In the genomic region with DNA sequence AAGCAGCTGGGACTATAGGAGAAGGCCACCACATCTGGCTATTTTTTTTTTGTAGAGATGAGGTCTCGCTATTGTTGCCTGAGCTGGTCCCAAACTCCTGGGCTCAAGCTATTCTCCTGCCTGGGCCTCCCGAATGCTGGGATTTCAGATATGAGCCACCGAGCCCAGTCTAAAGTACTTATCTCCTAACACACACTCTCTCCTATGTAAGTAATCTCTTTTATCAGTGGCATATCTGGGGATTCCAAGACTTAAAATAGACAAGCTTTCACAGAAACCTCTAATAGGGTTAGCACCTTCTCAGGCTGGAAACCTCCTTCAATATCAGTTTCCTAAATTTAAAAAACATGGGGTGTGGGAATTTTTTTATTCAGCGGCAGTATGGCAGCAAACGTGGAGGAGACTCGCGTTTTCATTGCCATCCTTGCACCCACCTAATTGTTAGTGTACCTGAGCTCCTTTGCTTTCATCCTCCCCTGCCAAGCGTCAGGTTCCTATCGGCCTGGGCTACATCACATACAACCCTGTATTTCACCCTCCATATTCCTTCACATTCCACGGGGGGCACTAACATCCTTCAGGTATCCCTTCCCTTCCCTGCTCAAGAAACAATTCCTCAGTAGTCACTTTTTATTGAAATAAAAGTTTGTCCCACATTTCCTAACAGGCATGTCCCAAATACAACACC, we compare ENCODE assay signal across 8 cellular contexts. TPM values are rescaled to one million over a fixed set of nuclear protein-coding genes. Genes with fewer than 3 reads are reported as not detected.
DNase-seq lines count a peak whose midpoint lies in the region; ATAC-seq and TF ChIP-seq lines count a peak whose summit lies in the region.

No MANE protein-coding gene starts in this region.

- H3K9me3 ChIP-seq in HUES48 (ENCODE audit: control insufficient read depth, insufficient read depth, low read length) (no peaks in the 10 kb centered on the region), lower lobe of right lung (no peaks in the 10 kb centered on the region), vagina (no peaks in the 10 kb centered on the region)

- H3K4me1 ChIP-seq in HUES48 (ENCODE audit: control insufficient read depth, insufficient read depth, low read length) (peaks cover 16% of the 10 kb centered on the region), lower lobe of right lung (peaks cover 36% of the 10 kb centered on the region), vagina (peaks cover 26% of the 10 kb centered on the region)

- ATAC-seq in lower lobe of right lung (no peak), GM21723 (IDR thresholded peaks at IDR 0.05; ENCODE audit: unreplicated experiment) (no peak)

- H3K27me3 ChIP-seq in HUES48 (ENCODE audit: control insufficient read depth, insufficient read depth, low read length) (peaks cover 14% of the 10 kb centered on the region), lower lobe of right lung (ENCODE audit: low read depth) (no peaks in the 10 kb centered on the region), vagina (no peaks in the 10 kb centered on the region)

- no peak for DNase-seq in AG10803 (ENCODE audit: low read depth)
- no peak for DNase-seq in astrocyte of the cerebellum (ENCODE audit: low read depth)
- no peak for DNase-seq in lower lobe of right lung
- no peak for DNase-seq in vagina (ENCODE audit: extremely low spot score in 2 of 2)
- DNase-seq in NCI-H1694 (lab: John Stamatoyannopoulos, UW) = no peak
- DNase-seq in stimulated activated CD4-positive, alpha-beta T cell treated with anti-CD3 and anti-CD28 coated beads, Interleukin-2, amount 100 ng/mL, for 48 hours = no peak

- H3K36me3 ChIP-seq in HUES48 (ENCODE audit: control insufficient read depth, insufficient read depth, low read length) = no peaks in the 10 kb centered on the region
- H3K36me3 ChIP-seq in lower lobe of right lung = no peaks in the 10 kb centered on the region
- no peaks in the 10 kb centered on the region for H3K36me3 ChIP-seq in vagina

- intact Hi-C loops in lower lobe of right lung (cut with DNase I) = no loop called here
- intact Hi-C loops in vagina (cut with DNase I) = no loop called here

- in situ Hi-C loops in astrocyte of the cerebellum (cut with HindIII; ENCODE audit: low sequenced_read_pairs) = no loop called here

- H3K27ac ChIP-seq in HUES48 (ENCODE audit: low read depth, low read length) (peak overlapping the region; percentile 96), lower lobe of right lung (peak overlapping the region; percentile 85), vagina (peak overlapping the region; percentile 96)

- TF ChIP-seq POLR2A in vagina (IDR thresholded peaks at IDR 0.05) = no peak

- peak overlapping the region; percentile 82 for H3K9ac ChIP-seq in HUES48 (ENCODE audit: low read depth, low read length)

- TF ChIP-seq CTCF in AG10803 (conservative IDR thresholded peaks at IDR 0.05; ENCODE audit: low read length) = peak; percentile 33
- peak; percentile 45 for TF ChIP-seq CTCF in astrocyte of the cerebellum (IDR thresholded peaks at IDR 0.05; ENCODE audit: low read depth, low read length, missing control alignments)
- no peak for TF ChIP-seq CTCF in lower lobe of right lung (IDR thresholded peaks at IDR 0.05)
- TF ChIP-seq CTCF in vagina (IDR thresholded peaks at IDR 0.05) = no peak

- H3K4me3 ChIP-seq in AG10803 (ENCODE audit: low read length) (peak overlapping the region; percentile 88), HUES48 (ENCODE audit: low read depth, low read length) (peak overlapping the region; percentile 85), astrocyte of the cerebellum (ENCODE audit: low read depth, low read length) (peak overlapping the region; percentile 85), lower lobe of right lung (peak overlapping the region; percentile 84), vagina (peak overlapping the region; percentile 74 to 83)

RNA-seq across cellular contexts. Expression of a gene that starts 1.1 kb away (rescaled TPM):
- total RNA-seq in lower lobe of right lung (56.2 TPM), vagina (73.7 TPM)

RNA-seq across cellular contexts. Expression of a gene that starts 17.3 kb away (rescaled TPM):
- total RNA-seq in lower lobe of right lung (127 TPM), vagina (27.3 TPM)

RNA-seq across cellular contexts. Expression of a gene that starts 29.5 kb away (rescaled TPM):
- 42.1 TPM for total RNA-seq in lower lobe of right lung
- total RNA-seq in vagina = 28.2 TPM

RNA-seq across cellular contexts. Expression of a gene that starts 36.7 kb away (rescaled TPM):
- 0.47 TPM for total RNA-seq in lower lobe of right lung
- total RNA-seq in vagina = 1.2 TPM

RNA-seq across cellular contexts. Expression of a gene that starts 54.8 kb away (rescaled TPM):
- total RNA-seq in lower lobe of right lung (54.5 TPM), vagina (89.4 TPM)

Comparison
In these comparisons a context has a peak if more than half of its experiments do, and no peak if none do; other contexts are left out.
1. CTCF ChIP-seq: peak in AG10803 (single experiment) and astrocyte of the cerebellum (single experiment); none in lower lobe of right lung (single experiment) and vagina (0 of 3).
2. Peak in every context shown above with its lines, with median percentiles within 50 percentile points of each other: H3K4me3 ChIP-seq and H3K27ac ChIP-seq.